18 cellular contexts compared by ENCODE assay signal in genomic region chr2:241907831-241908230, GRCh38. TPM values are rescaled to one million over a fixed set of nuclear protein-coding genes. Genes with fewer than 3 reads are reported as not detected.
"Had no signal": no experiment of that assay in that cellular context is flagged by ENCODE, and none has a peak within 500 bp of the region (broad histone marks: within the 10 kb centered on the region; RNA-seq: fewer than 3 reads in every experiment).

No MANE protein-coding gene starts in this region.

RNA-seq across cellular contexts. Expression of gene RTP5, which starts 38.3 kb away (rescaled TPM):
- total RNA-seq: heart right ventricle; hepatocyte; kidney epithelial cell; left ventricle myocardium inferior; mucosa of descending colon; natural killer cell treated with Interleukin-12 subunit alpha and Interleukin-12 subunit beta and Interleukin-15 and Interleukin-18, amount 100 ng/mL, for 72 hours; progenitor cell of endocrine pancreas; pulmonary artery endothelial cell; renal cortical epithelial cell; right atrium auricular region; right lobe of liver; skeletal muscle tissue; smooth muscle cell; urinary bladder; vagina had no signal
- polyA plus RNA-seq: hepatocyte; naive thymus-derived CD4-positive, alpha-beta T cell; smooth muscle cell had no signal

RNA-seq across cellular contexts. Expression of gene PDCD1, which starts 49.1 kb away (rescaled TPM):
- total RNA-seq: hepatocyte, myocyte, progenitor cell of endocrine pancreas, pulmonary artery endothelial cell, skeletal muscle tissue, smooth muscle cell, urinary bladder had no signal
- polyA plus RNA-seq: neural cell, smooth muscle cell had no signal
